23 cellular contexts compared by ENCODE assay signal in the genomic region with DNA sequence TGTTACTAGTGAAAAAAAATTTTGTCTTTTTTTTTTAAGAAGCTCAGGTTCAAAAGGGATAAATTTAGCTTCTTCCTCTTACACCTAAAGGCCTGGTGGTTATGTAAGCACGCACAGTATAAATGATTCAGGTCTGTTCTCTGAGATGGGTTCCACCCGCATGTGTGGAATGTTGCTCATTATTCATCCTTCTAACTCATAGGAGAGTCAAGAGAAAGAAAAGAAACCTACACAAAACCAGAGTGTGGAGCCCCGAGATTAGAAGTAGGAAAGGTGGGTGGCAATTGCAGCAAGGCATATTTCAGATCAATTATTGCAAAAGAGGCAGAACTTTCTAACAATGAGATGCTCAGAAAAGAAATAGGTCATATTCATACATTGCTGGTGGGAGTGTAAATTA. TPM values are rescaled to one million over a fixed set of nuclear protein-coding genes. Genes with fewer than 3 reads are reported as not detected.
DNase-seq lines count a peak whose midpoint lies in the region; ATAC-seq, FAIRE-seq and TF ChIP-seq lines count a peak whose summit lies in the region.
"Had no signal": no experiment of that assay in that cellular context is flagged by ENCODE, and none has a peak within 500 bp of the region (broad histone marks: within the 10 kb centered on the region; RNA-seq: fewer than 3 reads in every experiment).

No MANE protein-coding gene starts in this region.

- no peaks in the 10 kb centered on the region for H3K36me3 Mint-ChIP-seq in type B pancreatic cell

- H3K27ac ChIP-seq in RWPE1: no peak overlapping the region
- H3K27ac ChIP-seq: A549; BLaER1 treated with 17β-estradiol and CSF1 and Interleukin-3, amounts not matched to agents 10 nM and 100 nM had no signal

- TF ChIP-seq CTCF in RWPE1 (conservative IDR thresholded peaks at IDR 0.05; ENCODE audit: low read depth): no peak
- TF ChIP-seq CTCF in type B pancreatic cell (conservative IDR thresholded peaks at IDR 0.05): no peak
- TF ChIP-seq CTCF in mucosa of descending colon (IDR thresholded peaks at IDR 0.05): no peak
- no peak for TF ChIP-seq CTCF in D721Med (IDR thresholded peaks at IDR 0.05; ENCODE audit: insufficient read depth, missing control alignments)

- peaks cover 4% of the 10 kb centered on the region for H3K4me1 Mint-ChIP-seq in type B pancreatic cell (ENCODE audit: unreplicated experiment)
- H3K4me1 Mint-ChIP-seq: GM23338, H9 had no signal

- ATAC-seq in esophagus mucosa: peak; percentile 60
- ATAC-seq in mucosa of descending colon: no peak
- ATAC-seq: A549, GM23338 had no signal

- H3K4me3 Mint-ChIP-seq in type B pancreatic cell: no peak overlapping the region
- H3K4me3 Mint-ChIP-seq: CD4-positive, alpha-beta T cell; GM23338; H9 had no signal

- H3K27ac Mint-ChIP-seq in type B pancreatic cell: peak overlapping the region; percentile 32
- H3K27ac Mint-ChIP-seq: CD4-positive, alpha-beta T cell; GM23338; H9 had no signal

- CTCF ChIA-PET in RWPE1 (lab: Yijun Ruan, JAX): no interaction called here

- no peaks in the 10 kb centered on the region for H3K27me3 Mint-ChIP-seq in type B pancreatic cell
- H3K27me3 Mint-ChIP-seq: CD4-positive, alpha-beta T cell had no signal

- H3K4me1 ChIP-seq in mucosa of descending colon (ENCODE audit: low read depth): no peaks in the 10 kb centered on the region
- H3K4me1 ChIP-seq: A549 had no signal

- no peaks in the 10 kb centered on the region for H3K36me3 ChIP-seq in mucosa of descending colon (ENCODE audit: low read depth)

- intact Hi-C loops in mucosa of descending colon (cut with DNase I, micrococcal nuclease): no loop called here

- no peak overlapping the region for H3K4me3 ChIP-seq in mucosa of descending colon
- H3K4me3 ChIP-seq: A549; BLaER1 treated with 17β-estradiol and CSF1 and Interleukin-3, amounts not matched to agents 10 nM and 100 nM; GM23338; MG63 had no signal

- POLR2A ChIA-PET in RWPE1 (lab: Yijun Ruan, JAX; ENCODE audit: low non-redundant PET): no interaction called here

- no peak for FAIRE-seq in D721Med (lab: Jason Lieb, UNC)
- FAIRE-seq: A549, G401.6 had no signal

- no peaks in the 10 kb centered on the region for H3K9me3 ChIP-seq in mucosa of descending colon
- H3K9me3 ChIP-seq: A549; BLaER1 treated with 17β-estradiol and CSF1 and Interleukin-3, amounts not matched to agents 10 nM and 100 nM; MG63 had no signal

- peak; percentile 45 for DNase-seq in RWPE1 (ENCODE audit: low spot score)
- DNase-seq in astrocyte of the hippocampus (ENCODE audit: low read depth, low spot score): peak; percentile 27
- no peak for DNase-seq in type B pancreatic cell (ENCODE audit: extremely low spot score, unreplicated experiment)
- no peak for DNase-seq in mucosa of descending colon
- DNase-seq in stimulated activated CD4-positive, alpha-beta T cell treated with anti-CD3 and anti-CD28 coated beads, Interleukin-15, amount 100 ng/mL, for 24 hours: no peak
- no peak for DNase-seq in D721Med (ENCODE audit: insufficient read length, low spot score)
- DNase-seq: AML-193; CD4-positive, alpha-beta T cell; DMS53; H9; KBM-7; MG63; NCI-H2029; NCI-H446 treated with DMSO at 0.1 percent for 48 hours; NCI-H526; RPMI8226; SHP77 treated with DMSO at 0.1 percent for 48 hours had no signal

- no peaks in the 10 kb centered on the region for H3K9me3 Mint-ChIP-seq in type B pancreatic cell
- H3K9me3 Mint-ChIP-seq: CD4-positive, alpha-beta T cell; GM23338; H9 had no signal

RNA-seq across cellular contexts. Expression of gene PLAC8L1, which starts 13.5 kb away (rescaled TPM):
- total RNA-seq in esophagus mucosa (0.52 TPM), type B pancreatic cell (ENCODE audit: low replicate concordance) (0.95 and 2.4 TPM in 2 replicates), mucosa of descending colon (under 1 TPM in 1 of 3 donors, not detected in 2; 0.70 TPM)
- total RNA-seq: GM23338, LHCN-M2 had no signal

Comparison
In these comparisons a context has a peak if more than half of its experiments do, and no peak if none do; other contexts are left out.
1. DNase-seq: peak in RWPE1 (single experiment) and astrocyte of the hippocampus (single experiment); none in type B pancreatic cell (single experiment), mucosa of descending colon (0 of 3), stimulated activated CD4-positive, alpha-beta T cell treated with anti-CD3 and anti-CD28 coated beads, Interleukin-15, amount 100 ng/mL, for 24 hours (single experiment) and D721Med (single experiment).